In the genomic region with DNA sequence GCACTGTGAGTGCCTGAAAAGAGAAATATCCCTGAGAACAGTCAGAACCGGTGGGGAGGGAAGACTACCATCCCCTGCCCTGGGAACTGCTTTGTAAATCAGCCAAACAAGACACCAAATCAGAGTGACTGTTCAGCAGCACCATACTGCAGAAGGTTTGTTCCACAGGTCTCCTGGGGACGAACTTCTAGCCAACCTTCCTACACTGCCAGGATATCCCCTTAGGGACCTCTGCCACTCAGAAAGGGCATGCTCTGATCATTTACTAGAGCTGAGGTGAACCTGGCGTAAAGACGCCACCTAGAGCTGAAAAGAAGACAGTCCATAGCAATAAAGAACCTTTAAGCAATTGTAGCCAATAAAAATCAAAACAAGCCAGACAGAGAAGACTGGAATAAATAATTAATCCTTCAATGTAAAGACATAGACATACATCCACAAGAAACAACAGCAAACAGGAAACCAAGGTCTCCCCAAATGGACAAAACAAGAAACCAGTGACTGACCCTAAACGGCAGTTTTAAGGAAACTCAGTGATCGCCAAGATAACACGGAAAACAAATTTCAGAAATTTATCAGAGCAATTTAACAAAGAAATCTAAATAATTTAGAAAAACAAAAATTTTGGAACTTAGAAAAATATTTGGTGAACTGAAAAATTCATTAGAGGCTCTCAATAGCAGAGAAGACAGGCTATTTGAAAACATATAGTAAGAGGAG, we compare ENCODE assay signal across 8 cellular contexts.
A peak's percentile ranks its signal among the peaks of the same experiment; 100 is the strongest.
DNase-seq lines count a peak whose midpoint lies in the region; ATAC-seq and TF ChIP-seq lines count a peak whose summit lies in the region.

No MANE protein-coding gene starts in this region.

- H3K79me2 ChIP-seq in OCI-LY7 (ENCODE audit: insufficient read depth, low read depth, low read length): no peaks in the 10 kb centered on the region

- peak; percentile 43 for TF ChIP-seq CTCF in HL-60 (IDR thresholded peaks at IDR 0.05; ENCODE audit: insufficient read depth, low read length)
- TF ChIP-seq CTCF in OCI-LY7 (conservative IDR thresholded peaks at IDR 0.05; ENCODE audit: low read length): peak; percentile 96
- TF ChIP-seq CTCF in foreskin keratinocyte (conservative IDR thresholded peaks at IDR 0.05): peak; percentile 93
- TF ChIP-seq CTCF in retinal pigment epithelial cell (conservative IDR thresholded peaks at IDR 0.05; ENCODE audit: low read depth, low read length): peak; percentile 78

- no peaks in the 10 kb centered on the region for H3K36me3 ChIP-seq in OCI-LY7 (ENCODE audit: insufficient read depth, low read length)

- peaks cover 15% of the 10 kb centered on the region for H3K4me1 ChIP-seq in OCI-LY7 (ENCODE audit: insufficient read depth, low read length, poor library complexity, severe bottlenecking)
- H3K4me1 ChIP-seq in foreskin keratinocyte: peaks cover 16% of the 10 kb centered on the region

- DNase-seq in DMS 273 (lab: John Stamatoyannopoulos, UW; ENCODE audit: unreplicated experiment): peak; percentile 74
- DNase-seq in HL-60 (ENCODE audit: low read depth in 1 of 2, low spot score in 1 of 2): peak; percentile 6 to 62
- DNase-seq in OCI-LY7 (ENCODE audit: low spot score): peak; percentile 76
- DNase-seq in activated T-cell treated with anti-CD3 and anti-CD28 coated beads, Interleukin-2, amount 50 U/mL, for 48 hours: peak; percentile 60 to 64
- DNase-seq in foreskin keratinocyte: peak; percentile 46 to 72
- DNase-seq in retinal pigment epithelial cell (ENCODE audit: low read depth): peak; percentile 28
- no peak for DNase-seq in anterior cingulate cortex (lab: John Stamatoyannopoulos, UW)

- H3K4me3 ChIP-seq in HL-60 (replicated peaks; ENCODE audit: insufficient read depth, low read length) (no peak overlapping the region), OCI-LY7 (ENCODE audit: low read depth, low read length, poor library complexity, severe bottlenecking) (no peak overlapping the region), retinal pigment epithelial cell (ENCODE audit: low read length) (no peak overlapping the region)

- H3K27ac ChIP-seq in HL-60 (replicated peaks): no peak overlapping the region
- H3K27ac ChIP-seq in OCI-LY7 (ENCODE audit: low read depth, low read length, poor library complexity, severe bottlenecking): no peak overlapping the region
- H3K27ac ChIP-seq in foreskin keratinocyte: no peak overlapping the region

- peak overlapping the region; percentile 28; the same call in 1 of the 2 replicates for H2AFZ ChIP-seq in OCI-LY7 (ENCODE audit: low read length)

- no TSS peak for BruUV-seq in OCI-LY7 (replicated peaks; lab: Mats Ljungman, UMichigan)

- intact Hi-C loops in OCI-LY7 (cut with micrococcal nuclease; ENCODE audit: unreplicated experiment): loop anchor here (1.0 kb wide), 3 partner anchors 93 to 276 kb away; partner anchors contain the start of genes AMIGO2 and PCED1B

- H3K27me3 ChIP-seq in HL-60 (ENCODE audit: insufficient read depth, poor library complexity, severe bottlenecking) (no peaks in the 10 kb centered on the region), foreskin keratinocyte (no peaks in the 10 kb centered on the region)

- H3K9me2 ChIP-seq in OCI-LY7 (ENCODE audit: insufficient read depth, low read length): no peaks in the 10 kb centered on the region

- peak overlapping the region; percentile 23; the same call in 1 of the 2 replicates for H3K4me2 ChIP-seq in OCI-LY7 (ENCODE audit: low read length)

- CTCF ChIA-PET in OCI-LY7 (lab: Charles Lee; ENCODE audit: unreplicated experiment): interaction anchor here (1.0 kb wide), 1 partner anchor 31 kb away, joined by 3 read pairs; no protein-coding TSS in a partner anchor

- no peaks in the 10 kb centered on the region for H3K9me3 ChIP-seq in OCI-LY7 (ENCODE audit: low read length)

- POLR2A ChIA-PET in OCI-LY7 (lab: Charles Lee): interaction anchor here (0.5 to 1.4 kb wide), 3 partner anchors 14 to 275 kb away, joined by 3 read pairs; no protein-coding TSS in a partner anchor

- no peaks in the 10 kb centered on the region for H4K20me1 ChIP-seq in OCI-LY7 (ENCODE audit: insufficient read depth, low read length)

- ATAC-seq in GM21381 (IDR thresholded peaks at IDR 0.05; ENCODE audit: unreplicated experiment) (peak; percentile 68), foreskin keratinocyte (peak; percentile 74)

Comparison
In these comparisons a context has a peak if more than half of its experiments do, and no peak if none do; other contexts are left out.
1. DNase-seq: peak in DMS 273 (single experiment), HL-60 (2 of 2), OCI-LY7 (single experiment), activated T-cell treated with anti-CD3 and anti-CD28 coated beads, Interleukin-2, amount 50 U/mL, for 48 hours (2 of 2), foreskin keratinocyte (2 of 2) and retinal pigment epithelial cell (single experiment); none in anterior cingulate cortex (0 of 58).
2. CTCF ChIP-seq: peak in every context shown above with its lines; median percentile 96 in OCI-LY7; 93 in foreskin keratinocyte; 78 in retinal pigment epithelial cell; 43 in HL-60.